In the genomic region with DNA sequence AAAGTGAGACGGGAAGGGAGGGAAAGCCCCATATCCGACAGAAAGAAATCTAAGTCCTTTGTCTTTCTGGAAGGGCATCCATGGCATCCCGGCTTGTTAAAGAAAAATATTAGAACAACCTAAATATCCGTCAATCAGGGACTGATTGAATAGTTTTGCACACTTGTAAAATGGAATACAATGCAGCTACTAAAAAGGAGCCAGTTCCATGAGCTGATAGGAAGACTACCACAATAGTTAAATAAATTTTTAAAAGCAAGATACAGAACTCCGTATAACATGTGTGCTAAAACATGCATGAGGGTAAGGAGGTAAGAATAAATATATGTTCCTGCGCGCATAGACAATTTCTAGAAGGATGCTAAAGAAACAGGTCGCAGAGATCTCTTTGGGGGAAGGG, we compare ENCODE assay signal across 8 cellular contexts. TPM values are rescaled to one million over a fixed set of nuclear protein-coding genes. Genes with fewer than 3 reads are reported as not detected.
DNase-seq lines count a peak whose midpoint lies in the region; ATAC-seq and TF ChIP-seq lines count a peak whose summit lies in the region.

No MANE protein-coding gene starts in this region.

- H3K9me3 ChIP-seq in CD4-positive, CD25-positive, alpha-beta regulatory T cell (ENCODE audit: control insufficient read depth in 2 of 2, low read length in 2 of 2): no peaks in the 10 kb centered on the region
- H3K9me3 ChIP-seq in neural cell (ENCODE audit: low read length): no peaks in the 10 kb centered on the region

- H3K4me3 ChIP-seq in CD4-positive, CD25-positive, alpha-beta regulatory T cell (ENCODE audit: low read depth, low read length): peak overlapping the region; percentile 90
- H3K4me3 ChIP-seq in KMS-11 (IDR thresholded peaks at IDR 0.05; ENCODE audit: insufficient read depth, low read depth, low read length) (no peak overlapping the region), neural cell (ENCODE audit: low read length) (peak overlapping the region; percentile 63)

- TF ChIP-seq CTCF in KMS-11 (conservative IDR thresholded peaks at IDR 0.05; ENCODE audit: low read depth, low read length) (no peak), neural cell (IDR thresholded peaks at IDR 0.05; ENCODE audit: poor library complexity, severe bottlenecking) (no peak)

- peaks cover 4 to 20% (median 14%) of the 10 kb centered on the region in 4 donors for H3K4me1 Mint-ChIP-seq in CD4-positive, CD25-positive, alpha-beta regulatory T cell
- peaks cover 15% of the 10 kb centered on the region for H3K4me1 Mint-ChIP-seq in central memory CD8-positive, alpha-beta T cell

- H4K20me1 ChIP-seq in KMS-11 (ENCODE audit: insufficient read depth): no peaks in the 10 kb centered on the region
- no peaks in the 10 kb centered on the region for H4K20me1 ChIP-seq in neural cell (ENCODE audit: insufficient read depth)

- H3K79me2 ChIP-seq in KMS-11 (ENCODE audit: insufficient read depth, low read depth) (no peaks in the 10 kb centered on the region), neural cell (replicated peaks; ENCODE audit: insufficient read depth, low read length) (no peaks in the 10 kb centered on the region)

- H3K36me3 ChIP-seq in CD4-positive, CD25-positive, alpha-beta regulatory T cell (ENCODE audit: control insufficient read depth, insufficient read depth, low read length): no peaks in the 10 kb centered on the region
- H3K36me3 ChIP-seq in KMS-11 (ENCODE audit: insufficient read depth) (no peaks in the 10 kb centered on the region), neural cell (ENCODE audit: insufficient read depth, low read length) (no peaks in the 10 kb centered on the region)

- no peaks in the 10 kb centered on the region for H3K9me3 Mint-ChIP-seq in CD4-positive, CD25-positive, alpha-beta regulatory T cell
- H3K9me3 Mint-ChIP-seq in central memory CD8-positive, alpha-beta T cell: no peaks in the 10 kb centered on the region

- no peaks in the 10 kb centered on the region for H3K27me3 Mint-ChIP-seq in CD4-positive, CD25-positive, alpha-beta regulatory T cell
- H3K27me3 Mint-ChIP-seq in central memory CD8-positive, alpha-beta T cell: peaks cover 9% of the 10 kb centered on the region

- DNase-seq in CD4-positive, CD25-positive, alpha-beta regulatory T cell: no peak
- DNase-seq in central memory CD8-positive, alpha-beta T cell (ENCODE audit: low spot score in 2 of 2): no peak
- DNase-seq in DMS53 treated with DMSO at 0.1 percent for 48 hours (lab: John Stamatoyannopoulos, UW; ENCODE audit: unreplicated experiment) (no peak), NCI-H1048 (lab: John Stamatoyannopoulos, UW) (no peak), NCI-H2107 (lab: John Stamatoyannopoulos, UW) (no peak)

- peak overlapping the region; percentile 88 for H3K27ac ChIP-seq in CD4-positive, CD25-positive, alpha-beta regulatory T cell (ENCODE audit: insufficient read depth, low read length, poor library complexity, severe bottlenecking)
- H3K27ac ChIP-seq in KMS-11: no peak overlapping the region
- no peak overlapping the region for H3K27ac ChIP-seq in neural cell (ENCODE audit: low read length)

- H3K4me2 ChIP-seq in KMS-11 (peak overlapping the region; percentile 72; the same call in 1 of the 2 replicates), neural cell (ENCODE audit: low read length) (no peak overlapping the region)

- no peak for TF ChIP-seq RAD21 in neural cell (conservative IDR thresholded peaks at IDR 0.05)

- no peaks in the 10 kb centered on the region for H3K9me2 ChIP-seq in neural cell (ENCODE audit: insufficient read depth, low read length)

- H3F3A ChIP-seq in neural cell (ENCODE audit: insufficient read depth, low read length, poor library complexity, severe bottlenecking): peaks cover 6% of the 10 kb centered on the region

- H3K36me3 Mint-ChIP-seq in CD4-positive, CD25-positive, alpha-beta regulatory T cell: no peaks in the 10 kb centered on the region
- H3K36me3 Mint-ChIP-seq in central memory CD8-positive, alpha-beta T cell (ENCODE audit: insufficient read depth): no peaks in the 10 kb centered on the region

- no peak for ATAC-seq in CD4-positive, CD25-positive, alpha-beta regulatory T cell (ENCODE audit: low read depth in 2 of 2)
- ATAC-seq in central memory CD8-positive, alpha-beta T cell (replicated peaks; ENCODE audit: extremely low read depth, poor library complexity, severe bottlenecking): no peak
- ATAC-seq in HG02970 (IDR thresholded peaks at IDR 0.05; ENCODE audit: low FRiP score, unreplicated experiment): no peak

- peak overlapping the region; percentile 58; the same call in 1 of the 2 replicates for H2AFZ ChIP-seq in KMS-11 (ENCODE audit: low read depth)
- peak overlapping the region; percentile 84 for H2AFZ ChIP-seq in neural cell (ENCODE audit: low read depth, low read length)

- H3K4me3 Mint-ChIP-seq in CD4-positive, CD25-positive, alpha-beta regulatory T cell: peak overlapping the region; percentile 80 to 95 (median 89)
- H3K4me3 Mint-ChIP-seq in central memory CD8-positive, alpha-beta T cell: peak overlapping the region; percentile 83

- H3K9ac ChIP-seq in KMS-11: no peak overlapping the region
- peak overlapping the region; percentile 65 for H3K9ac ChIP-seq in neural cell (ENCODE audit: low read length)

- peaks cover 12% of the 10 kb centered on the region for H3K4me1 ChIP-seq in CD4-positive, CD25-positive, alpha-beta regulatory T cell (ENCODE audit: control insufficient read depth, insufficient read depth, low read length, poor library complexity, severe bottlenecking)
- no peaks in the 10 kb centered on the region for H3K4me1 ChIP-seq in KMS-11 (ENCODE audit: low read depth, poor library complexity, severe bottlenecking)

- TF ChIP-seq EP300 in neural cell (conservative IDR thresholded peaks at IDR 0.05; ENCODE audit: poor library complexity, severe bottlenecking): no peak

- H3K27me3 ChIP-seq in CD4-positive, CD25-positive, alpha-beta regulatory T cell (ENCODE audit: control insufficient read depth, insufficient read depth, low read length): no peaks in the 10 kb centered on the region
- no peaks in the 10 kb centered on the region for H3K27me3 ChIP-seq in KMS-11 (ENCODE audit: insufficient read depth, low read depth)
- H3K27me3 ChIP-seq in neural cell (ENCODE audit: insufficient read depth, low read depth, low read length): no peaks in the 10 kb centered on the region

- peak overlapping the region; percentile 95 to 99 (median 98) for H3K27ac Mint-ChIP-seq in CD4-positive, CD25-positive, alpha-beta regulatory T cell
- peak overlapping the region; percentile 91 for H3K27ac Mint-ChIP-seq in central memory CD8-positive, alpha-beta T cell (ENCODE audit: low read depth)

TF ChIP-seq in neural cell, 6 proteins besides CTCF, POLR2A, EP300 and RAD21:
- TF ChIP-seq POLR2AphosphoS5 (IDR thresholded peaks at IDR 0.05): no peak

RNA-seq across cellular contexts. Expression of a gene that starts 12.8 kb away (rescaled TPM):
- 7.7 TPM for total RNA-seq in CD4-positive, CD25-positive, alpha-beta regulatory T cell
- polyA plus RNA-seq in CD4-positive, CD25-positive, alpha-beta regulatory T cell: 10 to 100 TPM; 21.6 to 25.4 (median 22.9) TPM
- polyA plus RNA-seq in neural cell: 28.9 and 32.2 TPM in 2 replicates
- polyA minus RNA-seq in neural cell: 21.2 and 29.9 TPM in 2 replicates

RNA-seq across cellular contexts. Expression of a gene that starts 56.7 kb away (rescaled TPM):
- total RNA-seq in CD4-positive, CD25-positive, alpha-beta regulatory T cell: 24.4 TPM
- polyA plus RNA-seq in CD4-positive, CD25-positive, alpha-beta regulatory T cell: 10 to 100 TPM; 38.2 to 56.8 (median 48.6) TPM
- 82.1 and 108 TPM in 2 replicates for polyA plus RNA-seq in neural cell
- polyA minus RNA-seq in neural cell: 83.3 and 93.9 TPM in 2 replicates
